ENCODE assay signal across 16 cellular contexts in genomic region chr2:174694196-174694878, GRCh38.
DNase-seq lines count a peak whose midpoint lies in the region; ATAC-seq, FAIRE-seq and TF ChIP-seq lines count a peak whose summit lies in the region.
"Had no signal": no experiment of that assay in that cellular context is flagged by ENCODE, and none has a peak within 500 bp of the region (broad histone marks: within the 10 kb centered on the region; RNA-seq: fewer than 3 reads in every experiment).

No MANE protein-coding gene starts in this region.

- H2AFZ ChIP-seq in neural progenitor cell (replicated peaks): peak overlapping the region; percentile 82

- no peak for FAIRE-seq in D721Med (lab: Jason Lieb, UNC)
- FAIRE-seq: GM12878, GM18507, H54 had no signal

- no peaks in the 10 kb centered on the region for H3K4me1 ChIP-seq in SJCRH30
- peaks cover 8% of the 10 kb centered on the region for H3K4me1 ChIP-seq in neural progenitor cell
- no peaks in the 10 kb centered on the region for H3K4me1 ChIP-seq in stomach

- H4K20me1 ChIP-seq in neural progenitor cell (ENCODE audit: low read depth): no peaks in the 10 kb centered on the region
- H4K20me1 ChIP-seq: BLaER1 treated with 17β-estradiol and CSF1 and Interleukin-3, amounts not matched to agents 10 nM and 100 nM had no signal

- 83 to 90% (median 87%) methylated on average over 5 of the region's 5 CpGs for WGBS in stomach, 5 donors

- H3K36me3 Mint-ChIP-seq in neural progenitor cell: no peaks in the 10 kb centered on the region
- H3K36me3 Mint-ChIP-seq: CD4-positive, CD25-positive, alpha-beta regulatory T cell had no signal

- no peak for TF ChIP-seq POLR2A in stomach (IDR thresholded peaks at IDR 0.05)

- no peak overlapping the region for H3K4me2 ChIP-seq in neural progenitor cell

- ATAC-seq in HG02981 (IDR thresholded peaks at IDR 0.05; ENCODE audit: unreplicated experiment): no peak
- ATAC-seq: GM12878, HCT116 had no signal

- H3K79me2 ChIP-seq in neural progenitor cell (ENCODE audit: low read depth): no peaks in the 10 kb centered on the region

- H3K4me3 Mint-ChIP-seq in neural progenitor cell: no peak overlapping the region
- H3K4me3 Mint-ChIP-seq: CD4-positive, CD25-positive, alpha-beta regulatory T cell had no signal

- no peaks in the 10 kb centered on the region for H3K4me1 Mint-ChIP-seq in neural progenitor cell

- peak; percentile 10 for DNase-seq in ELR (ENCODE audit: low read depth)
- peak; percentile 21 to 61 for DNase-seq in SJCRH30
- DNase-seq in epithelial cell of esophagus (ENCODE audit: low read depth): peak; percentile 7
- no peak for DNase-seq in neural progenitor cell (ENCODE audit: low spot score)
- no peak for DNase-seq in stomach
- no peak for DNase-seq in activated CD8-positive, alpha-beta memory T cell treated with anti-CD3 and anti-CD28 coated beads for 24 hours
- no peak for DNase-seq in D721Med (ENCODE audit: insufficient read length, low spot score)
- DNase-seq: ACHN; CD4-positive, CD25-positive, alpha-beta regulatory T cell; DMS 273 treated with DMSO at 0.1 percent for 48 hours had no signal

- H3F3A ChIP-seq in neural progenitor cell (ENCODE audit: low read depth): peaks cover 3% of the 10 kb centered on the region

- TF ChIP-seq EP300 in stomach (IDR thresholded peaks at IDR 0.05): no peak

- no peak overlapping the region for H3K27ac ChIP-seq in SJCRH30
- no peak overlapping the region for H3K27ac ChIP-seq in neural progenitor cell
- no peak overlapping the region for H3K27ac ChIP-seq in stomach
- H3K27ac ChIP-seq: BLaER1 treated with 17β-estradiol and CSF1 and Interleukin-3, amounts not matched to agents 10 nM and 100 nM had no signal

- H3K27me3 ChIP-seq in SJCRH30 (no peaks in the 10 kb centered on the region), neural progenitor cell (no peaks in the 10 kb centered on the region), stomach (peaks cover 0 to 6% (median 0%) of the 10 kb centered on the region in 3 donors)

- H3K36me3 ChIP-seq in SJCRH30 (no peaks in the 10 kb centered on the region), neural progenitor cell (no peaks in the 10 kb centered on the region), stomach (no peaks in the 10 kb centered on the region)
- H3K36me3 ChIP-seq: BLaER1 treated with 17β-estradiol and CSF1 and Interleukin-3, amounts not matched to agents 10 nM and 100 nM had no signal

- intact Hi-C loops in stomach (cut with DNase I; ENCODE audit: low total_unique reads): loop anchor here (10.0 kb wide), 1 partner anchor 120 kb away; no protein-coding TSS in a partner anchor

- H3K9me3 ChIP-seq in SJCRH30 (replicated peaks) (no peaks in the 10 kb centered on the region), neural progenitor cell (ENCODE audit: low read depth) (no peaks in the 10 kb centered on the region), stomach (no peaks in the 10 kb centered on the region)

- H3K9ac ChIP-seq in neural progenitor cell: no peak overlapping the region
- H3K9ac ChIP-seq: BLaER1 treated with 17β-estradiol and CSF1 and Interleukin-3, amounts not matched to agents 10 nM and 100 nM had no signal

- no peak overlapping the region for H3K27ac Mint-ChIP-seq in neural progenitor cell

- H3K27me3 Mint-ChIP-seq in neural progenitor cell (ENCODE audit: insufficient read depth, low read depth): peaks cover 7% of the 10 kb centered on the region

- H3K4me3 ChIP-seq in SJCRH30: no peak overlapping the region
- no peak overlapping the region for H3K4me3 ChIP-seq in epithelial cell of esophagus (ENCODE audit: low read length)
- H3K4me3 ChIP-seq in neural progenitor cell: no peak overlapping the region
- no peak overlapping the region for H3K4me3 ChIP-seq in stomach
- H3K4me3 ChIP-seq: BLaER1 treated with 17β-estradiol and CSF1 and Interleukin-3, amounts not matched to agents 10 nM and 100 nM; GM12878 had no signal

- TF ChIP-seq CTCF in epithelial cell of esophagus (IDR thresholded peaks at IDR 0.05; ENCODE audit: insufficient read depth, low read depth, low read length, missing control alignments): no peak
- TF ChIP-seq CTCF in neural progenitor cell (IDR thresholded peaks at IDR 0.05): no peak
- TF ChIP-seq CTCF in stomach (IDR thresholded peaks at IDR 0.05): no peak
- no peak for TF ChIP-seq CTCF in D721Med (IDR thresholded peaks at IDR 0.05; ENCODE audit: insufficient read depth, missing control alignments)

- peaks cover 2% of the 10 kb centered on the region for H3K9me3 Mint-ChIP-seq in neural progenitor cell
- H3K9me3 Mint-ChIP-seq: CD4-positive, CD25-positive, alpha-beta regulatory T cell had no signal

Comparison
In these comparisons a context has a peak if more than half of its experiments do, and no peak if none do; other contexts are left out.
1. DNase-seq: peak in ELR (single experiment), SJCRH30 (2 of 2) and epithelial cell of esophagus (single experiment); none in neural progenitor cell (single experiment), stomach (single experiment), activated CD8-positive, alpha-beta memory T cell treated with anti-CD3 and anti-CD28 coated beads for 24 hours (single experiment) and D721Med (single experiment).